ENCODE assay signal across 28 cellular contexts in genomic region chr20:6045566-6045965, GRCh38. TPM values are rescaled to one million over a fixed set of nuclear protein-coding genes. Genes with fewer than 3 reads are reported as not detected.
DNase-seq lines count a peak whose midpoint lies in the region; ATAC-seq and TF ChIP-seq lines count a peak whose summit lies in the region.
"Had no signal": no experiment of that assay in that cellular context is flagged by ENCODE, and none has a peak within 500 bp of the region (broad histone marks: within the 10 kb centered on the region; RNA-seq: fewer than 3 reads in every experiment).

No MANE protein-coding gene starts in this region.

- H3K79me1 ChIP-seq in mesenchymal stem cell (replicated peaks; ENCODE audit: low read length, poor library complexity, severe bottlenecking): peaks cover 38% of the 10 kb centered on the region

- no peaks in the 10 kb centered on the region for H3K4me1 ChIP-seq in DND-41 (ENCODE audit: insufficient read depth, low read length)
- H3K4me1 ChIP-seq in mesenchymal stem cell (ENCODE audit: control insufficient read depth, insufficient read depth, low read depth, low read length): peaks cover 2% of the 10 kb centered on the region
- H3K4me1 ChIP-seq in thyroid gland: no peaks in the 10 kb centered on the region
- H3K4me1 ChIP-seq: BE2C, colonic mucosa, esophagus squamous epithelium, lower lobe of right lung, stomach had no signal

- H3K27ac ChIP-seq in DND-41 (ENCODE audit: low read length) (no peak overlapping the region), mesenchymal stem cell (ENCODE audit: low read length, poor library complexity, severe bottlenecking) (no peak overlapping the region), thyroid gland (no peak overlapping the region)
- H3K27ac ChIP-seq: colonic mucosa, esophagus squamous epithelium, lower lobe of right lung, PC-9, stomach had no signal

- H3K9ac ChIP-seq in DND-41 (ENCODE audit: low read depth, low read length) (no peak overlapping the region), mesenchymal stem cell (ENCODE audit: low read length) (no peak overlapping the region)

- H3K9me3 ChIP-seq in DND-41 (ENCODE audit: insufficient read depth, low read length, severe bottlenecking): no peaks in the 10 kb centered on the region
- no peaks in the 10 kb centered on the region for H3K9me3 ChIP-seq in mesenchymal stem cell (ENCODE audit: control insufficient read depth, low read length)
- no peaks in the 10 kb centered on the region for H3K9me3 ChIP-seq in thyroid gland
- H3K9me3 ChIP-seq: BE2C, colonic mucosa, esophagus squamous epithelium, lower lobe of right lung, MG63, stomach had no signal

- H2BK15ac ChIP-seq in mesenchymal stem cell (ENCODE audit: low read depth, poor library complexity, severe bottlenecking): no peak overlapping the region

- peak; percentile 27; the same call in 1 of the 3 replicates for ATAC-seq in DND-41 (ENCODE audit: insufficient read depth, low read depth)
- ATAC-seq: activated naive CD4-positive, alpha-beta T cell treated with anti-CD3 and anti-CD28 coated beads, Interleukin-2, amount 50 U/mL, for 72 hours; GM12878; lower lobe of right lung had no signal

- DNase-seq in DND-41 (no peak), HCEC 1CT (peak; percentile 40), astrocyte of the hippocampus (ENCODE audit: low read depth, low spot score) (peak; percentile 26), mesenchymal stem cell (peak; percentile 84), thyroid gland (no peak), retina (no peak), T-helper 2 cell (no peak)
- DNase-seq: activated CD4-positive, alpha-beta T cell treated with anti-CD3 and anti-CD28 coated beads, Interleukin-2, amount 50 U/mL, for 4 hours; activated CD4-positive, CD25-positive, alpha-beta regulatory T cell; BE2C; colonic mucosa; DMS53; effector memory CD4-positive, alpha-beta T cell; esophagus squamous epithelium; lower lobe of right lung; MG63; NCI-H146; NCI-H510A; PC-9; SHP77 treated with DMSO at 0.1 percent for 48 hours; stimulated activated CD8-positive, alpha-beta memory T cell treated with anti-CD3 and anti-CD28 coated beads, Interleukin-4, amount 100 ng/mL, for 48 hours; stomach; SW 1271; trophoblast cell had no signal

- H4K91ac ChIP-seq in mesenchymal stem cell (ENCODE audit: low read length): no peak overlapping the region

- intact Hi-C loops in thyroid gland (cut with DNase I): no loop called here

- H3K27me3 ChIP-seq in DND-41 (ENCODE audit: insufficient read depth, low read length, poor library complexity) (no peaks in the 10 kb centered on the region), mesenchymal stem cell (ENCODE audit: control insufficient read depth in 1 of 2, insufficient read depth in 1 of 2, low read length in 2 of 2) (peaks cover 0 to 1% of the 10 kb centered on the region in 2 experiments), thyroid gland (no peaks in the 10 kb centered on the region)
- H3K27me3 ChIP-seq: colonic mucosa, MG63 had no signal

- H3K23ac ChIP-seq in mesenchymal stem cell (ENCODE audit: low read length in 2 of 2): no peak overlapping the region

- no peak for TF ChIP-seq CTCF in DND-41 (IDR thresholded peaks at IDR 0.05; ENCODE audit: borderline replicate concordance, extremely low read depth, low read length, poor library complexity, severe bottlenecking)
- no peak for TF ChIP-seq CTCF in thyroid gland (IDR thresholded peaks at IDR 0.05)

- H2BK120ac ChIP-seq in mesenchymal stem cell (ENCODE audit: low read depth, low read length): no peak overlapping the region

- H3K4me3 ChIP-seq in DND-41 (ENCODE audit: low read depth in 1 of 2, low read length in 2 of 2) (no peak overlapping the region), mesenchymal stem cell (ENCODE audit: insufficient read depth in 1 of 2, low read depth in 1 of 2, low read length in 2 of 2) (no peak overlapping the region), thyroid gland (replicated peaks in 1 of 3) (no peak overlapping the region)
- H3K4me3 ChIP-seq: colonic mucosa, esophagus squamous epithelium, GM12878, lower lobe of right lung, MG63, PC-9, stomach had no signal

- H4K8ac ChIP-seq in mesenchymal stem cell (ENCODE audit: low read length): no peak overlapping the region

- H4K20me1 ChIP-seq in DND-41 (ENCODE audit: insufficient read depth, low read length): 0 out of 2 replicates have a peak, but pooled peaks cover 4% of the 10 kb centered on the region

- H2AFZ ChIP-seq in DND-41 (ENCODE audit: low read depth, low read length) (no peak overlapping the region), mesenchymal stem cell (ENCODE audit: low read depth, low read length) (no peak overlapping the region)
- H2AFZ ChIP-seq: PC-9 had no signal

- no peak overlapping the region for H2BK12ac ChIP-seq in mesenchymal stem cell (ENCODE audit: low read length in 2 of 2)

- H3K36me3 ChIP-seq in DND-41 (ENCODE audit: insufficient read depth, low read length): peaks cover 17% of the 10 kb centered on the region
- peaks cover 17 to 60% of the 10 kb centered on the region in 2 experiments for H3K36me3 ChIP-seq in mesenchymal stem cell (ENCODE audit: control insufficient read depth in 1 of 2, insufficient read depth in 2 of 2, low read depth in 1 of 2, low read length in 2 of 2)
- peaks cover 9 to 17% of the 10 kb centered on the region in 2 donors for H3K36me3 ChIP-seq in thyroid gland
- H3K36me3 ChIP-seq: MG63 had no signal

- no peak overlapping the region for H3K14ac ChIP-seq in mesenchymal stem cell (ENCODE audit: low read length in 2 of 2)

- H3K18ac ChIP-seq in mesenchymal stem cell (ENCODE audit: low read depth in 1 of 2, low read length in 2 of 2): no peak overlapping the region

- no peaks in the 10 kb centered on the region for H3K79me2 ChIP-seq in DND-41 (ENCODE audit: insufficient read depth, low read length)

- no peak overlapping the region for H2AK5ac ChIP-seq in mesenchymal stem cell (ENCODE audit: low read length, severe bottlenecking)

- no peak for TF ChIP-seq POLR2A in thyroid gland (IDR thresholded peaks at IDR 0.05)

- no peak overlapping the region for H2BK5ac ChIP-seq in mesenchymal stem cell (ENCODE audit: low read depth, low read length, poor library complexity, severe bottlenecking)

- no peak overlapping the region for H3K4ac ChIP-seq in mesenchymal stem cell (ENCODE audit: low read depth in 1 of 2, low read length in 2 of 2)

- H3K4me2 ChIP-seq in DND-41 (ENCODE audit: insufficient read depth, low read length) (no peak overlapping the region), mesenchymal stem cell (ENCODE audit: low read length, poor library complexity, severe bottlenecking) (no peak overlapping the region)
- H3K4me2 ChIP-seq: PC-9 had no signal

RNA-seq across cellular contexts. Expression of gene LRRN4, which starts 8.3 kb away (rescaled TPM):
- 17.1 TPM for polyA plus RNA-seq in mesenchymal stem cell (2013, experiment 1 of 2)
- polyA plus RNA-seq in mesenchymal stem cell (2013, experiment 2 of 2): 15.9 TPM
- total RNA-seq in thyroid gland: not detected
- total RNA-seq: activated naive CD4-positive, alpha-beta T cell treated with anti-CD3 and anti-CD28 coated beads, Interleukin-2, amount 50 U/mL, for 72 hours; activated T-helper 1 cell treated with anti-CD3 and anti-CD28 coated beads, Interleukin-12 subunit alpha, Interleukin-12 subunit beta, Interleukin-2, Interleukin-4 antibody, amounts not matched to agents 30 ng/mL and 10 ng/mL and 1 ng/mL, durations not matched to agents 14 hours and 24 hours and 36 hours; colonic mucosa; GM12878; neural crest cell had no signal

RNA-seq across cellular contexts. Expression of gene CRLS1, which starts 39.6 kb away (rescaled TPM):
- 39.4 TPM for polyA plus RNA-seq in mesenchymal stem cell (2013, experiment 1 of 2)
- polyA plus RNA-seq in mesenchymal stem cell (2013, experiment 2 of 2): 39.3 TPM
- total RNA-seq in thyroid gland: 10 to 100 TPM; 45.6 to 57.3 (median 52.0) TPM

Comparison
In these comparisons a context has a peak if more than half of its experiments do, and no peak if none do; other contexts are left out.
1. DNase-seq: peak in HCEC 1CT (single experiment), astrocyte of the hippocampus (single experiment) and mesenchymal stem cell (single experiment); none in DND-41 (single experiment), thyroid gland (0 of 2), retina (single experiment) and T-helper 2 cell (0 of 5).